ENCODE assay signal across 8 cellular contexts in the genomic region with DNA sequence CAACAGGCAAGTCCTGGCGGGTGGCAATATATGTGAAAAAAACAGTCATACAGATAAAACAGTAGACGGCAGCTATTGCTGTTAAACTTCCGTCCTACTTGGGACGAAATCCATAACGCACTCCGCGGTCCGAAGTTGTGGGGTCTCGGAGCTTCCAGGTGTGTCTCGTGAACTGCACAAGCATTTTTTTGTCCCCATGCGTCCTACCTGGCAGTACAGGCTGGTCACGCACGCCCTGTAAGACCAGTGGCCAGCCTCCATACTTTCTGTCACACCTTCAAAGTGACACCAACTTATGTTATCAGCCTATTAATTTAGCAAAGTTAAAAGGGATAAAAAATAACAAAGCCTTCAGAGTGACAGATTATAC. TPM values are rescaled to one million over a fixed set of nuclear protein-coding genes. Genes with fewer than 3 reads are reported as not detected.
A peak's percentile ranks its signal among the peaks of the same experiment; 100 is the strongest.
DNase-seq lines count a peak whose midpoint lies in the region; ATAC-seq and TF ChIP-seq lines count a peak whose summit lies in the region.

No MANE protein-coding gene starts in this region.

- intact Hi-C loops in HCT116 (cut with micrococcal nuclease): no loop called here

- no peak overlapping the region for H3K9ac ChIP-seq in HCT116 (ENCODE audit: low read length)

- RAD21 ChIA-PET in HCT116 (lab: Charles Lee; ENCODE audit: low non-redundant PET in 1 of 2, low total read pairs in 2 of 2, uncharacterized antibody in 2 of 2, unreplicated experiment in 2 of 2): no interaction called here

- H3K9me3 ChIP-seq in CD4-positive, CD25-positive, alpha-beta regulatory T cell (ENCODE audit: control insufficient read depth in 2 of 2, low read length in 2 of 2): no peaks in the 10 kb centered on the region
- H3K9me3 ChIP-seq in HCT116 (ENCODE audit: control insufficient read depth in 1 of 2, insufficient read depth in 1 of 2, low read depth in 1 of 2, low read length in 2 of 2): no peaks in the 10 kb centered on the region
- H3K9me3 ChIP-seq in mesodermal cell (ENCODE audit: control insufficient read depth, low read length): no peaks in the 10 kb centered on the region

- no peaks in the 10 kb centered on the region for H3K36me3 ChIP-seq in CD4-positive, CD25-positive, alpha-beta regulatory T cell (ENCODE audit: control insufficient read depth, insufficient read depth, low read length)
- H3K36me3 ChIP-seq in HCT116 (ENCODE audit: control insufficient read depth in 1 of 2, insufficient read depth in 2 of 2, low read length in 2 of 2) (no peaks in the 10 kb centered on the region), mesodermal cell (ENCODE audit: control insufficient read depth, insufficient read depth, low read length) (no peaks in the 10 kb centered on the region)

- no peak for TF ChIP-seq POLR2A in HCT116 (IDR thresholded peaks at IDR 0.05; ENCODE audit: borderline replicate concordance, extremely low read depth, insufficient read depth, insufficient read length)

- DNase-seq in CD4-positive, CD25-positive, alpha-beta regulatory T cell: no peak
- DNase-seq in HCT116 (ENCODE audit: low read depth, low spot score) (no peak), astrocyte of the cerebellum (ENCODE audit: low read depth) (no peak), DMS153 (lab: John Stamatoyannopoulos, UW) (no peak), epidermal melanocyte (ENCODE audit: insufficient read length, low spot score) (no peak), cerebellar nuclear complex (lab: John Stamatoyannopoulos, UW) (no peak)

- POLR2A ChIA-PET in HCT116 (lab: Charles Lee): no interaction called here

- WGBS in mesodermal cell (ENCODE audit: insufficient coverage in 2 of 2), 2 experiments: 73 to 83% methylated on average over 10 to 13 of the region's 13 CpGs

- peak overlapping the region; percentile 67 for H2AFZ ChIP-seq in HCT116 (ENCODE audit: low read depth, low read length, poor library complexity, severe bottlenecking)

- TF ChIP-seq CTCF in HCT116 (IDR thresholded peaks at IDR 0.05 in 2 of 3, conservative IDR thresholded peaks at IDR 0.05 in 1 of 3; ENCODE audit: borderline replicate concordance in 1 of 3, insufficient read depth in 1 of 3, low read depth in 2 of 3, low read length in 2 of 3) (no peak), astrocyte of the cerebellum (IDR thresholded peaks at IDR 0.05; ENCODE audit: low read depth, low read length, missing control alignments) (no peak)

- peak overlapping the region; percentile 50 for H3K4me3 ChIP-seq in CD4-positive, CD25-positive, alpha-beta regulatory T cell (ENCODE audit: low read depth, low read length)
- H3K4me3 ChIP-seq in HCT116 (replicated peaks in 1 of 2; ENCODE audit: low read depth in 1 of 2, low read length in 2 of 2): peak overlapping the region in 1 of 2 experiments; percentile 53; a peak in 1 of 4 replicates
- peak overlapping the region; percentile 50 for H3K4me3 ChIP-seq in astrocyte of the cerebellum (ENCODE audit: low read depth, low read length)
- peak overlapping the region; percentile 12 for H3K4me3 ChIP-seq in mesodermal cell (ENCODE audit: extremely low read depth, insufficient read depth, low read length, poor library complexity, severe bottlenecking)

- ATAC-seq in CD4-positive, CD25-positive, alpha-beta regulatory T cell (ENCODE audit: low read depth in 2 of 2): no peak
- ATAC-seq in HCT116 (no peak), GM18502 (IDR thresholded peaks at IDR 0.05; ENCODE audit: poor library complexity, unreplicated experiment) (no peak)

- no peaks in the 10 kb centered on the region for H3K9me2 ChIP-seq in HCT116 (ENCODE audit: insufficient read depth)

- peaks cover 8% of the 10 kb centered on the region for H3K4me1 ChIP-seq in CD4-positive, CD25-positive, alpha-beta regulatory T cell (ENCODE audit: control insufficient read depth, insufficient read depth, low read length, poor library complexity, severe bottlenecking)
- H3K4me1 ChIP-seq in HCT116 (ENCODE audit: control insufficient read depth in 1 of 2, insufficient read depth in 2 of 2, low read length in 2 of 2) (peaks cover 0 to 17% of the 10 kb centered on the region in 2 experiments; a peak in 1 of 4 replicates), mesodermal cell (ENCODE audit: control insufficient read depth, insufficient read depth, low read length, poor library complexity, severe bottlenecking) (no peaks in the 10 kb centered on the region)

- H3K79me2 ChIP-seq in HCT116 (ENCODE audit: insufficient read depth, low read length): no peaks in the 10 kb centered on the region

- H3K27ac ChIP-seq in CD4-positive, CD25-positive, alpha-beta regulatory T cell (ENCODE audit: insufficient read depth, low read length, poor library complexity, severe bottlenecking): no peak overlapping the region
- H3K27ac ChIP-seq in HCT116 (ENCODE audit: low read depth, low read length): no peak overlapping the region
- no peak overlapping the region for H3K27ac ChIP-seq in mesodermal cell (ENCODE audit: low read depth, low read length, severe bottlenecking)

- in situ Hi-C loops in astrocyte of the cerebellum (cut with HindIII; ENCODE audit: low sequenced_read_pairs): loop anchor here (5.0 kb wide), 1 partner anchor 52 kb away; a partner anchor contains a TSS

- BruUV-seq in HCT116 (replicated peaks; lab: Mats Ljungman, UMichigan): no TSS peak

- H3K36me3 Mint-ChIP-seq in CD4-positive, CD25-positive, alpha-beta regulatory T cell: no peaks in the 10 kb centered on the region

- peaks cover 35% of the 10 kb centered on the region for H3K27me3 ChIP-seq in CD4-positive, CD25-positive, alpha-beta regulatory T cell (ENCODE audit: control insufficient read depth, insufficient read depth, low read length)
- no peaks in the 10 kb centered on the region for H3K27me3 ChIP-seq in HCT116 (ENCODE audit: insufficient read depth, low read length)

- peak overlapping the region in 3 of 4 donors; percentile 17 to 76 (median 66) for H3K4me3 Mint-ChIP-seq in CD4-positive, CD25-positive, alpha-beta regulatory T cell

- H3K27ac Mint-ChIP-seq in CD4-positive, CD25-positive, alpha-beta regulatory T cell: no peak overlapping the region

- H4K20me1 ChIP-seq in HCT116 (ENCODE audit: insufficient read depth): no peaks in the 10 kb centered on the region

- peaks cover 0 to 11% (median 3%) of the 10 kb centered on the region in 4 donors for H3K4me1 Mint-ChIP-seq in CD4-positive, CD25-positive, alpha-beta regulatory T cell

- peaks cover 0 to 2% (median 0%) of the 10 kb centered on the region in 7 donors for H3K9me3 Mint-ChIP-seq in CD4-positive, CD25-positive, alpha-beta regulatory T cell

- no peak for TF ChIP-seq RAD21 in HCT116 (IDR thresholded peaks at IDR 0.05; ENCODE audit: low read depth)

- H3K4me2 ChIP-seq in HCT116 (ENCODE audit: low read length): peak overlapping the region; percentile 76

- CTCF ChIA-PET in HCT116 (lab: Charles Lee): no interaction called here

- H3K27me3 Mint-ChIP-seq in CD4-positive, CD25-positive, alpha-beta regulatory T cell: peaks cover 43% of the 10 kb centered on the region

TF ChIP-seq in HCT116, 20 proteins besides CTCF, POLR2A, EP300 and RAD21 (continues in another document):
- TF ChIP-seq, protein P1, sequence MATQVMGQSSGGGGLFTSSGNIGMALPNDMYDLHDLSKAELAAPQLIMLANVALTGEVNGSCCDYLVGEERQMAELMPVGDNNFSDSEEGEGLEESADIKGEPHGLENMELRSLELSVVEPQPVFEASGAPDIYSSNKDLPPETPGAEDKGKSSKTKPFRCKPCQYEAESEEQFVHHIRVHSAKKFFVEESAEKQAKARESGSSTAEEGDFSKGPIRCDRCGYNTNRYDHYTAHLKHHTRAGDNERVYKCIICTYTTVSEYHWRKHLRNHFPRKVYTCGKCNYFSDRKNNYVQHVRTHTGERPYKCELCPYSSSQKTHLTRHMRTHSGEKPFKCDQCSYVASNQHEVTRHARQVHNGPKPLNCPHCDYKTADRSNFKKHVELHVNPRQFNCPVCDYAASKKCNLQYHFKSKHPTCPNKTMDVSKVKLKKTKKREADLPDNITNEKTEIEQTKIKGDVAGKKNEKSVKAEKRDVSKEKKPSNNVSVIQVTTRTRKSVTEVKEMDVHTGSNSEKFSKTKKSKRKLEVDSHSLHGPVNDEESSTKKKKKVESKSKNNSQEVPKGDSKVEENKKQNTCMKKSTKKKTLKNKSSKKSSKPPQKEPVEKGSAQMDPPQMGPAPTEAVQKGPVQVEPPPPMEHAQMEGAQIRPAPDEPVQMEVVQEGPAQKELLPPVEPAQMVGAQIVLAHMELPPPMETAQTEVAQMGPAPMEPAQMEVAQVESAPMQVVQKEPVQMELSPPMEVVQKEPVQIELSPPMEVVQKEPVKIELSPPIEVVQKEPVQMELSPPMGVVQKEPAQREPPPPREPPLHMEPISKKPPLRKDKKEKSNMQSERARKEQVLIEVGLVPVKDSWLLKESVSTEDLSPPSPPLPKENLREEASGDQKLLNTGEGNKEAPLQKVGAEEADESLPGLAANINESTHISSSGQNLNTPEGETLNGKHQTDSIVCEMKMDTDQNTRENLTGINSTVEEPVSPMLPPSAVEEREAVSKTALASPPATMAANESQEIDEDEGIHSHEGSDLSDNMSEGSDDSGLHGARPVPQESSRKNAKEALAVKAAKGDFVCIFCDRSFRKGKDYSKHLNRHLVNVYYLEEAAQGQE (IDR thresholded peaks at IDR 0.05; ENCODE audit: low read depth): no peak
- TF ChIP-seq ZNF274 (IDR thresholded peaks at IDR 0.05; ENCODE audit: low read depth, low read length): no peak
- TF ChIP-seq, protein P2, sequence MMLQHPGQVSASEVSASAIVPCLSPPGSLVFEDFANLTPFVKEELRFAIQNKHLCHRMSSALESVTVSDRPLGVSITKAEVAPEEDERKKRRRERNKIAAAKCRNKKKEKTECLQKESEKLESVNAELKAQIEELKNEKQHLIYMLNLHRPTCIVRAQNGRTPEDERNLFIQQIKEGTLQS (IDR thresholded peaks at IDR 0.05): no peak
- no peak for TF ChIP-seq CBX3 (IDR thresholded peaks at IDR 0.05; ENCODE audit: low read depth)
- no peak for TF ChIP-seq JUND (IDR thresholded peaks at IDR 0.05)

RNA-seq across cellular contexts. Expression of a gene that starts 51.3 kb away (rescaled TPM):
- 3.7 TPM for total RNA-seq in CD4-positive, CD25-positive, alpha-beta regulatory T cell
- polyA plus RNA-seq in CD4-positive, CD25-positive, alpha-beta regulatory T cell: 1 to 10 TPM; 1.5 to 2.5 (median 2.1) TPM
- 0.64 TPM for total RNA-seq in HCT116 (2021; ENCODE audit: unreplicated experiment)
- 0.05 TPM in 1 of 2 replicates, not detected in the other for polyA plus RNA-seq in HCT116 (2012)
- polyA plus RNA-seq in mesodermal cell (2013, experiment 1 of 2): 718 TPM
- polyA plus RNA-seq in mesodermal cell (2013, experiment 2 of 2): 804 TPM

RNA-seq across cellular contexts. Expression of a gene that starts 52.5 kb away (rescaled TPM):
- 5.5 TPM for total RNA-seq in CD4-positive, CD25-positive, alpha-beta regulatory T cell
- polyA plus RNA-seq in CD4-positive, CD25-positive, alpha-beta regulatory T cell: 10 to 100 TPM in 1 of 4 donors, 1 to 10 TPM in 3; 3.5 to 12.0 (median 4.4) TPM
- total RNA-seq in HCT116 (2021; ENCODE audit: unreplicated experiment): 64.3 TPM
- polyA plus RNA-seq in HCT116 (2012): 25.0 and 25.4 TPM in 2 replicates
- polyA plus RNA-seq in mesodermal cell (2013, experiment 1 of 2): 42.6 TPM
- 39.9 TPM for polyA plus RNA-seq in mesodermal cell (2013, experiment 2 of 2)

Comparison
In these comparisons a context has a peak if more than half of its experiments do, and no peak if none do; other contexts are left out.
1. RNA of a gene that starts 52.5 kb away (total RNA-seq): 64.3 TPM in HCT116 (single experiment); 5.5 TPM in CD4-positive, CD25-positive, alpha-beta regulatory T cell (single experiment); every median in the first group is over 10 times any median in the second.